In genomic region chr14:75781096-75781495, GRCh38 we compare ENCODE assay signal across 9 cellular contexts.
"Had no signal": no experiment of that assay in that cellular context is flagged by ENCODE, and none has a peak within 500 bp of the region (broad histone marks: within the 10 kb centered on the region; RNA-seq: fewer than 3 reads in every experiment).

No MANE protein-coding gene starts in this region.

- DNase-seq: GM23248, GOT3, H7, HFFc6, IMR-90, KG1 had no signal

- ATAC-seq: HCT116, K562 had no signal

- H2AFZ ChIP-seq: GM23248 had no signal

- H3K4me3 Mint-ChIP-seq: HFFc6 had no signal

- H3K9me3 ChIP-seq: HAP-1 had no signal

- H3K4me3 ChIP-seq: GM23248, HAP-1, K562 had no signal

- H3K4me1 ChIP-seq: HAP-1 had no signal

- H3K27ac ChIP-seq: GM23248 had no signal

- H3K27ac Mint-ChIP-seq: HFFc6 had no signal

- H3K9me3 Mint-ChIP-seq: HFFc6 had no signal
